In the genomic region with DNA sequence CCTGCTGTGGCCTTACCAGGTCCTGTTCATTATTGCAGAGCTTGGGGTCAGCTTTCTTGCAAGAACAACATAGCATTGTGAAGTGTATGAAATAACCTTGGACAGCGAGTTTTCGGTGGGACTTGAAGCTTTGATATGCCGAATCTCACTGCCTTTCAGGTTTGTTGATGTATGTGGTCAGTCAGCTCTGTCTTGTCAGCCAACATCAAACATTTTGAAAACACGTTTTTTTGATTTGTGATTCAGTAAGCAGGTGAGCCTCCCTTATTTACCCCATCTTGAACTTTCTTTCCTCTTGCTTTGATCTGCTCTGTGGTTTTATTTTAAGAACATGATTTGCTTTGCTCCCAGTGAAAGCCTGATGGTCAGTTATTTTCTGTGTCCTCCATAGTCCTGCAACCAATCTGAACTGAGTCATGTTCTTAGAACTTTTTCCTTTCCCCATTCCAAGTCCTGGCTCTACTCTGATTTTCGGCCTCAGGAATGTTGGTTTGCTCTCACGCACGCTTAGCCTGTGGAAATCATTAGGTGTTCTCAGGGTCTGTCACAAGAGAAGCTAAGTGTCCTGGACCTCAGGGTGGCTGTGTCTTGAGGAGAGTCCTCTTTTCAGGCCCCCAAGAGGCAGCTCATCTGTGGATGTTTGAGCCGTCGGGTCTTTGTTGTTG, we compare ENCODE assay signal across 10 cellular contexts. TPM values are rescaled to one million over a fixed set of nuclear protein-coding genes. Genes with fewer than 3 reads are reported as not detected.
A peak's percentile ranks its signal among the peaks of the same experiment; 100 is the strongest.
DNase-seq lines count a peak whose midpoint lies in the region; TF ChIP-seq lines count a peak whose summit lies in the region.
"Had no signal": no experiment of that assay in that cellular context is flagged by ENCODE, and none has a peak within 500 bp of the region (broad histone marks: within the 10 kb centered on the region; RNA-seq: fewer than 3 reads in every experiment).

No MANE protein-coding gene starts in this region.

- CTCF ChIA-PET in MCF 10A (lab: Yijun Ruan, JAX) = interaction anchor here (0.6 to 5.0 kb wide), 28 partner anchors 9 to 582 kb away, joined by 3 to 71 read pairs (median 6); partner anchors contain the start of genes CYP17A1 and WBP1L
- CTCF ChIA-PET in mammary epithelial cell (lab: Charles Lee; ENCODE audit: low non-redundant PET) = no interaction called here

- DNase-seq in MCF 10A (ENCODE audit: unreplicated experiment) (no peak), mammary epithelial cell (no peak), fibroblast of peridontal ligament (ENCODE audit: extremely low read depth) (peak; percentile 96), nephron progenitor cell (no peak), iPS-NIHi7 (ENCODE audit: extremely low spot score) (no peak), GM19240 (ENCODE audit: insufficient read length, low spot score) (no peak), middle frontal gyrus (ENCODE audit: extremely low spot score, low spot score) (no peak)
- DNase-seq in activated T-helper 1 cell treated with anti-CD3 and anti-CD28 coated beads, Interleukin-12 subunit alpha, Interleukin-12 subunit beta, Interleukin-2, Interleukin-4 antibody, amounts not matched to agents 30 ng/mL and 10 ng/mL and 1 ng/mL, durations not matched to agents 14 hours and 24 hours and 36 hours (ENCODE audit: low spot score) = no peak
- DNase-seq: activated gamma-delta T cell treated with Interleukin-2 at 50 U/mL for 16 hours had no signal

- no peaks in the 10 kb centered on the region for H3K27me3 ChIP-seq in mammary epithelial cell (ENCODE audit: insufficient read depth, low read length)

- no TSS peak for BruUV-seq in MCF 10A (replicated peaks; lab: Mats Ljungman, UMichigan)
- BruUV-seq in mammary epithelial cell (replicated peaks; lab: Mats Ljungman, UMichigan) = no TSS peak

- H3K9me3 Mint-ChIP-seq in MCF 10A (ENCODE audit: unreplicated experiment) (no peaks in the 10 kb centered on the region), nephron progenitor cell (no peaks in the 10 kb centered on the region)
- no peaks in the 10 kb centered on the region for H3K9me3 Mint-ChIP-seq in activated T-helper 1 cell treated with anti-CD3 and anti-CD28 coated beads, Interleukin-12 subunit alpha, Interleukin-12 subunit beta, Interleukin-2, Interleukin-4 antibody, amounts not matched to agents 30 ng/mL and 10 ng/mL and 1 ng/mL, durations not matched to agents 14 hours and 24 hours and 36 hours

- H3K27ac Mint-ChIP-seq in MCF 10A (ENCODE audit: low read depth, unreplicated experiment) (peak overlapping the region; percentile 88), nephron progenitor cell (peak overlapping the region; percentile 91)
- H3K27ac Mint-ChIP-seq in activated T-helper 1 cell treated with anti-CD3 and anti-CD28 coated beads, Interleukin-12 subunit alpha, Interleukin-12 subunit beta, Interleukin-2, Interleukin-4 antibody, amounts not matched to agents 30 ng/mL and 10 ng/mL and 1 ng/mL, durations not matched to agents 14 hours and 24 hours and 36 hours = no peak overlapping the region

- no peak overlapping the region for H3K27ac ChIP-seq in mammary epithelial cell (ENCODE audit: insufficient read depth, low read depth, low read length)
- H3K27ac ChIP-seq: C4-2B had no signal

- no peaks in the 10 kb centered on the region for H3K36me3 ChIP-seq in mammary epithelial cell (ENCODE audit: insufficient read depth, low read length)

- dilution Hi-C loops in mammary epithelial cell (cut with HindIII; ENCODE audit: low sequenced_read_pairs) = no loop called here

- WGBS in mammary epithelial cell (ENCODE audit: low coverage, missing lambda C conversion rate) = 87% methylated on average over 8 of the region's 9 CpGs

- POLR2A ChIA-PET in MCF 10A (lab: Yijun Ruan, JAX) = interaction anchor here (1.0 to 5.7 kb wide), 9 partner anchors 8 to 108 kb away, joined by 3 to 120 read pairs (median 7); partner anchors contain the start of genes TRIM8 and WBP1L

- no peak overlapping the region for H3K9ac ChIP-seq in mammary epithelial cell (ENCODE audit: insufficient read depth, low read length)

- peaks cover 28% of the 10 kb centered on the region for H3K4me1 Mint-ChIP-seq in MCF 10A (ENCODE audit: insufficient read depth, unreplicated experiment)
- H3K4me1 Mint-ChIP-seq in nephron progenitor cell = peaks cover 41% of the 10 kb centered on the region
- peaks cover 29% of the 10 kb centered on the region for H3K4me1 Mint-ChIP-seq in activated T-helper 1 cell treated with anti-CD3 and anti-CD28 coated beads, Interleukin-12 subunit alpha, Interleukin-12 subunit beta, Interleukin-2, Interleukin-4 antibody, amounts not matched to agents 30 ng/mL and 10 ng/mL and 1 ng/mL, durations not matched to agents 14 hours and 24 hours and 36 hours (ENCODE audit: low read depth)

- H3K4me2 ChIP-seq in mammary epithelial cell (ENCODE audit: insufficient read depth, low read depth, low read length) = no peak overlapping the region

- H3K4me3 ChIP-seq in mammary epithelial cell (replicated peaks in 1 of 3; ENCODE audit: insufficient read depth in 1 of 3, low read depth in 2 of 3, low read length in 3 of 3) = no peak overlapping the region

- no peaks in the 10 kb centered on the region for H3K9me3 ChIP-seq in mammary epithelial cell (replicated peaks; ENCODE audit: insufficient read depth, low read length)

- H3K27me3 Mint-ChIP-seq in MCF 10A (ENCODE audit: insufficient read depth, unreplicated experiment) (no peaks in the 10 kb centered on the region), nephron progenitor cell (ENCODE audit: low read depth, poor library complexity) (peaks cover 3% of the 10 kb centered on the region)
- H3K27me3 Mint-ChIP-seq in activated T-helper 1 cell treated with anti-CD3 and anti-CD28 coated beads, Interleukin-12 subunit alpha, Interleukin-12 subunit beta, Interleukin-2, Interleukin-4 antibody, amounts not matched to agents 30 ng/mL and 10 ng/mL and 1 ng/mL, durations not matched to agents 14 hours and 24 hours and 36 hours (ENCODE audit: insufficient read depth) = no peaks in the 10 kb centered on the region

- peaks cover 41% of the 10 kb centered on the region for H3K79me2 ChIP-seq in mammary epithelial cell (ENCODE audit: insufficient read depth, low read length)

- H3K36me3 Mint-ChIP-seq in MCF 10A (ENCODE audit: insufficient read depth, unreplicated experiment) (peaks cover 23% of the 10 kb centered on the region), nephron progenitor cell (ENCODE audit: low read depth) (peaks cover 10% of the 10 kb centered on the region)
- peaks cover 8% of the 10 kb centered on the region for H3K36me3 Mint-ChIP-seq in activated T-helper 1 cell treated with anti-CD3 and anti-CD28 coated beads, Interleukin-12 subunit alpha, Interleukin-12 subunit beta, Interleukin-2, Interleukin-4 antibody, amounts not matched to agents 30 ng/mL and 10 ng/mL and 1 ng/mL, durations not matched to agents 14 hours and 24 hours and 36 hours (ENCODE audit: low read depth)

- H2AFZ ChIP-seq in mammary epithelial cell (ENCODE audit: low read depth, low read length) = no peak overlapping the region

- in situ Hi-C loops in mammary epithelial cell (cut with MboI; ENCODE audit: low sequenced_read_pairs in 2 of 2) = loop anchor here in 1 of 2 donors (10.0 kb wide), 1 partner anchor 72 kb away; no protein-coding TSS in a partner anchor

- H3K4me1 ChIP-seq in mammary epithelial cell (ENCODE audit: insufficient read depth, low read length) = no peaks in the 10 kb centered on the region

- TF ChIP-seq CTCF in MCF 10A (IDR thresholded peaks at IDR 0.05; ENCODE audit: unreplicated experiment) (no peak), mammary epithelial cell (conservative IDR thresholded peaks at IDR 0.05 in 1 of 2, IDR thresholded peaks at IDR 0.05 in 1 of 2; ENCODE audit: extremely low read depth in 1 of 2, insufficient read depth in 1 of 2, low read depth in 1 of 2, low read length in 2 of 2) (no peak), nephron progenitor cell (IDR thresholded peaks at IDR 0.05) (no peak)

- H4K20me1 ChIP-seq in mammary epithelial cell (ENCODE audit: insufficient read depth, low read length) = no peaks in the 10 kb centered on the region

- peak overlapping the region; percentile 27 for H3K4me3 Mint-ChIP-seq in MCF 10A (ENCODE audit: unreplicated experiment)
- no peak overlapping the region for H3K4me3 Mint-ChIP-seq in nephron progenitor cell
- no peak overlapping the region for H3K4me3 Mint-ChIP-seq in activated T-helper 1 cell treated with anti-CD3 and anti-CD28 coated beads, Interleukin-12 subunit alpha, Interleukin-12 subunit beta, Interleukin-2, Interleukin-4 antibody, amounts not matched to agents 30 ng/mL and 10 ng/mL and 1 ng/mL, durations not matched to agents 14 hours and 24 hours and 36 hours

- intact Hi-C loops in MCF 10A (cut with micrococcal nuclease) (loop anchor here (2.0 to 5.0 kb wide), 2 partner anchors 30 to 85 kb away; partner anchors contain the start of gene CYP17A1), mammary epithelial cell (cut with micrococcal nuclease) (loop anchor here (2.0 kb wide), 1 partner anchor 24 kb away; no protein-coding TSS in a partner anchor)
- intact Hi-C loops in activated T-helper 1 cell treated with anti-CD3 and anti-CD28 coated beads, Interleukin-12 subunit alpha, Interleukin-12 subunit beta, Interleukin-2, Interleukin-4 antibody, amounts not matched to agents 30 ng/mL and 10 ng/mL and 1 ng/mL, durations not matched to agents 14 hours and 24 hours and 36 hours (cut with micrococcal nuclease) = no loop called here

RNA-seq across cellular contexts. Expression of gene WBP1L, which starts 8.7 kb away (rescaled TPM):
- total RNA-seq in MCF 10A (2022) (19.8 and 24.8 TPM in 2 replicates), mammary epithelial cell (10 to 100 TPM; 18.4 to 48.2 TPM)
- polyA plus RNA-seq in mammary epithelial cell = 20.7 TPM
- 24.7 TPM for polyA minus RNA-seq in mammary epithelial cell
- total RNA-seq in activated T-helper 1 cell treated with anti-CD3 and anti-CD28 coated beads, Interleukin-12 subunit alpha, Interleukin-12 subunit beta, Interleukin-2, Interleukin-4 antibody, amounts not matched to agents 30 ng/mL and 10 ng/mL and 1 ng/mL, durations not matched to agents 14 hours and 24 hours and 36 hours = 19.4 and 20.0 TPM in 2 replicates

RNA-seq across cellular contexts. Expression of gene SFXN2, which starts 38.0 kb away (rescaled TPM):
- total RNA-seq in MCF 10A (2022) (7.2 and 12.9 TPM in 2 replicates), mammary epithelial cell (10 to 100 TPM in 1 of 2 donors, under 1 TPM in 1; 0.83 to 10.9 TPM)
- 10.2 TPM for polyA plus RNA-seq in mammary epithelial cell
- polyA minus RNA-seq in mammary epithelial cell = 8.5 TPM
- 39.5 and 44.0 TPM in 2 replicates for total RNA-seq in activated T-helper 1 cell treated with anti-CD3 and anti-CD28 coated beads, Interleukin-12 subunit alpha, Interleukin-12 subunit beta, Interleukin-2, Interleukin-4 antibody, amounts not matched to agents 30 ng/mL and 10 ng/mL and 1 ng/mL, durations not matched to agents 14 hours and 24 hours and 36 hours

RNA-seq across cellular contexts. Expression of gene ARL3, which starts 38.2 kb away (rescaled TPM):
- total RNA-seq in MCF 10A (2022) = 6.8 and 7.0 TPM in 2 replicates
- 1 to 10 TPM; 2.3 to 8.7 TPM for total RNA-seq in mammary epithelial cell
- 7.8 TPM for polyA plus RNA-seq in mammary epithelial cell
- 0.83 TPM for polyA minus RNA-seq in mammary epithelial cell
- 6.6 and 6.8 TPM in 2 replicates for total RNA-seq in activated T-helper 1 cell treated with anti-CD3 and anti-CD28 coated beads, Interleukin-12 subunit alpha, Interleukin-12 subunit beta, Interleukin-2, Interleukin-4 antibody, amounts not matched to agents 30 ng/mL and 10 ng/mL and 1 ng/mL, durations not matched to agents 14 hours and 24 hours and 36 hours
